12 cellular contexts compared by ENCODE assay signal in genomic region chr5:78547171-78547570, GRCh38.
DNase-seq lines count a peak whose midpoint lies in the region; ATAC-seq and TF ChIP-seq lines count a peak whose summit lies in the region.
"Had no signal": no experiment of that assay in that cellular context is flagged by ENCODE, and none has a peak within 500 bp of the region (broad histone marks: within the 10 kb centered on the region; RNA-seq: fewer than 3 reads in every experiment).

No MANE protein-coding gene starts in this region.

- ATAC-seq in omental fat pad (ENCODE audit: low FRiP score): no peak
- ATAC-seq: activated T-helper 17 cell treated with anti-CD3 and anti-CD28 coated beads, Interleukin-2, amount 50 U/mL, for 72 hours had no signal

- intact Hi-C loops in thyroid gland (cut with DNase I): no loop called here

- CTCF ChIA-PET in RWPE1 (lab: Yijun Ruan, JAX): no interaction called here

- no peaks in the 10 kb centered on the region for H3K27me3 ChIP-seq in Peyer's patch
- H3K27me3 ChIP-seq in duodenal mucosa (ENCODE audit: control insufficient read depth in 1 of 2, insufficient read depth in 2 of 2, low read length in 2 of 2): no peaks in the 10 kb centered on the region
- no peaks in the 10 kb centered on the region for H3K27me3 ChIP-seq in mucosa of rectum (ENCODE audit: control insufficient read depth in 2 of 2, insufficient read depth in 2 of 2, low read length in 2 of 2)
- no peaks in the 10 kb centered on the region for H3K27me3 ChIP-seq in thyroid gland

- H3K4me3 ChIP-seq in Peyer's patch: no peak overlapping the region
- no peak overlapping the region for H3K4me3 ChIP-seq in duodenal mucosa (ENCODE audit: low read depth in 1 of 2, low read length in 2 of 2)
- H3K4me3 ChIP-seq in mucosa of rectum (ENCODE audit: low read length in 2 of 2): no peak overlapping the region
- no peak overlapping the region for H3K4me3 ChIP-seq in thyroid gland (replicated peaks in 1 of 3)

- no peak overlapping the region for H3K9ac ChIP-seq in duodenal mucosa (ENCODE audit: low read depth in 1 of 2, low read length in 2 of 2)
- peak overlapping the region in 1 of 2 donors; percentile 2 for H3K9ac ChIP-seq in mucosa of rectum (ENCODE audit: low read depth in 1 of 2, low read length in 2 of 2)

- POLR2A ChIA-PET in RWPE1 (lab: Yijun Ruan, JAX; ENCODE audit: low non-redundant PET): no interaction called here

- TF ChIP-seq CTCF in Peyer's patch (IDR thresholded peaks at IDR 0.05) (no peak), thyroid gland (IDR thresholded peaks at IDR 0.05) (no peak), omental fat pad (IDR thresholded peaks at IDR 0.05) (no peak), RWPE1 (conservative IDR thresholded peaks at IDR 0.05; ENCODE audit: low read depth) (no peak)

- peak overlapping the region; percentile 40 to 75 (median 64) for H3K27ac ChIP-seq in Peyer's patch
- peak overlapping the region; percentile 65 for H3K27ac ChIP-seq in duodenal mucosa (ENCODE audit: low read depth, low read length)
- H3K27ac ChIP-seq in mucosa of rectum (ENCODE audit: low read depth in 2 of 2, low read length in 2 of 2): peak overlapping the region; percentile 28 to 66
- peak overlapping the region in 2 of 3 donors; percentile 43 to 51 for H3K27ac ChIP-seq in thyroid gland
- H3K27ac ChIP-seq in RWPE1: no peak overlapping the region

- 79 to 88% methylated on average over 5 of the region's 5 CpGs for WGBS in thyroid gland, 2 donors

- DNase-seq in Peyer's patch (no peak), thyroid gland (no peak), omental fat pad (ENCODE audit: low spot score) (no peak), RWPE1 (ENCODE audit: low spot score) (no peak), NCI-H524 treated with DMSO at 0.1 percent for 48 hours (lab: John Stamatoyannopoulos, UW) (no peak), mesenteric fat pad (ENCODE audit: low spot score) (no peak)
- DNase-seq: activated B cell treated with CpG ODN at 0.5 μM for 24 hours, DMS153, NCI-H2171 had no signal

- H3K4me1 ChIP-seq in Peyer's patch (peaks cover 0 to 13% (median 0%) of the 10 kb centered on the region in 4 donors), duodenal mucosa (ENCODE audit: control insufficient read depth in 1 of 2, insufficient read depth in 2 of 2, low read length in 2 of 2) (peaks cover 4 to 13% of the 10 kb centered on the region in 2 donors), mucosa of rectum (ENCODE audit: control insufficient read depth in 2 of 2, insufficient read depth in 2 of 2, low read length in 2 of 2) (peaks cover 3 to 6% of the 10 kb centered on the region in 2 donors), thyroid gland (peaks cover 23 to 31% of the 10 kb centered on the region in 2 donors)

- H3K9me3 ChIP-seq in Peyer's patch: no peaks in the 10 kb centered on the region
- no peaks in the 10 kb centered on the region for H3K9me3 ChIP-seq in duodenal mucosa (ENCODE audit: control insufficient read depth in 1 of 2, low read length in 2 of 2)
- no peaks in the 10 kb centered on the region for H3K9me3 ChIP-seq in mucosa of rectum (ENCODE audit: control insufficient read depth in 2 of 2, low read length in 2 of 2)
- no peaks in the 10 kb centered on the region for H3K9me3 ChIP-seq in thyroid gland

- H3K36me3 ChIP-seq in Peyer's patch (no peaks in the 10 kb centered on the region), duodenal mucosa (ENCODE audit: control insufficient read depth in 1 of 2, insufficient read depth in 2 of 2, low read length in 2 of 2) (no peaks in the 10 kb centered on the region), mucosa of rectum (ENCODE audit: control insufficient read depth in 2 of 2, insufficient read depth in 2 of 2, low read length in 2 of 2) (peaks cover 0 to 4% of the 10 kb centered on the region in 2 donors), thyroid gland (no peaks in the 10 kb centered on the region)

- TF ChIP-seq POLR2A in Peyer's patch (IDR thresholded peaks at IDR 0.05): no peak
- no peak for TF ChIP-seq POLR2A in thyroid gland (IDR thresholded peaks at IDR 0.05)
